8 cellular contexts compared by ENCODE assay signal in the genomic region with DNA sequence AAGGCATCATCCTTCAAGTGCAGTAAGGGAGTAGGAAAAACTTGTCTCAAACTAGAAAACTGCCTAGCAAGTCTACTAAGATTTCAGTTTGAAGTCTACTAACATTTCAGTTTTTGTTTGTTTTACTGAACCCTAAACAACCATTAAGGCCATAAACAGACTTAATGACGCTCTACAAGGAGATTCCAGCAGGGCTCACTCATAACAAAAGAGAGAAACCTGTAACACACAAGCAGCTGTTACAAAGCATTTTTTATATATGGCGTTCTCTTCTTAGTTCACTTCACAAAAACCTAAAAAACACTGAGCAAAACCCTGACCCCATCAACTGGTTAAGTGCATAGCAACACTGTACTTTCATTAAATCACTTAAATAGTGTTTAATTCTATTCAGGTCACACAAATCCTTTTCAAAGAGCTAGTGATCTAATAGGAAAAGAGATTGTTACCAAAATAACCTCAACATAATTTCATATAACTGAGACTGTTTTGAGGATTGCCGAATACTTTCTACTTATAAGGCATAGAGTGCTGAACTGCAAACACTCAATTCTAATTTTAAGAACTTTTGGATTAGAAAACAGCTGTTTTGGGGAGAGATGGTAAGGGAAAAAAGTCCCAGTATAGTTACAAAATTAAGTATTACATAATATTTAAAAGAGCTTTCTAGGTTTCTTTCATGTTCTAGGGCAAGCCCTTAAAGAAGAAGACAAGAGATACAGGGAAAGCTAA. TPM values are rescaled to one million over a fixed set of nuclear protein-coding genes. Genes with fewer than 3 reads are reported as not detected.
DNase-seq lines count a peak whose midpoint lies in the region; ATAC-seq lines count a peak whose summit lies in the region.

No MANE protein-coding gene starts in this region.

- DNase-seq in DMS53 (lab: John Stamatoyannopoulos, UW) (peak; percentile 44), DMS53 treated with DMSO at 0.1 percent for 48 hours (lab: John Stamatoyannopoulos, UW; ENCODE audit: unreplicated experiment) (no peak), NT2/D1 (ENCODE audit: low read depth, low spot score) (no peak), dermis blood vessel endothelial cell (peak; percentile 35), naive B cell (no peak)

- H3K27ac Mint-ChIP-seq in naive B cell, result peak overlapping the region in 4 of 6 donors; percentile 70 to 94 (median 93)

- H3K4me1 ChIP-seq in NT2/D1 (ENCODE audit: insufficient read depth, insufficient read length), result no peaks in the 10 kb centered on the region

- H3K27me3 Mint-ChIP-seq in naive B cell, result no peaks in the 10 kb centered on the region

- no peaks in the 10 kb centered on the region for H3K9me3 Mint-ChIP-seq in naive B cell

- no peaks in the 10 kb centered on the region for H3K36me3 Mint-ChIP-seq in naive B cell

- peaks cover 4% of the 10 kb centered on the region for H3K36me3 ChIP-seq in NT2/D1 (ENCODE audit: insufficient read depth, insufficient read length, low read length)

- ATAC-seq in naive B cell (ENCODE audit: low read depth in 2 of 2) (no peak), GM19397 (IDR thresholded peaks at IDR 0.05; ENCODE audit: unreplicated experiment) (no peak), GM21786 (IDR thresholded peaks at IDR 0.05; ENCODE audit: unreplicated experiment) (no peak), HG03432 (IDR thresholded peaks at IDR 0.05; ENCODE audit: unreplicated experiment) (no peak)

- H3K4me1 Mint-ChIP-seq in naive B cell, result peaks cover 9 to 31% (median 21%) of the 10 kb centered on the region in 3 donors

- H3K27me3 ChIP-seq in NT2/D1 (ENCODE audit: insufficient read depth, insufficient read length), result no peaks in the 10 kb centered on the region

- peak overlapping the region; percentile 98 for H3K4me3 ChIP-seq in NT2/D1 (ENCODE audit: insufficient read length, low read depth)

- H3K9me3 ChIP-seq in NT2/D1 (ENCODE audit: insufficient read depth, low read length), result no peaks in the 10 kb centered on the region

- peak overlapping the region; percentile 89 for H3K9ac ChIP-seq in NT2/D1 (ENCODE audit: insufficient read length, low read depth)

- peak overlapping the region; percentile 91 to 99 (median 95) for H3K4me3 Mint-ChIP-seq in naive B cell

RNA-seq across cellular contexts. Expression of a gene that starts 1.5 kb away (rescaled TPM):
- total RNA-seq in dermis blood vessel endothelial cell, result 53.3 and 57.9 TPM in 2 replicates
- polyA plus RNA-seq in naive B cell (ENCODE audit: low read depth in 6 of 6), result 10 to 100 TPM in 1 of 6 donors, 1 to 10 TPM in 5; 4.8 to 13.6 (median 6.6) TPM

Comparison
In these comparisons a context has a peak if more than half of its experiments do, and no peak if none do; other contexts are left out.
1. DNase-seq: peak in DMS53 (single experiment) and dermis blood vessel endothelial cell (single experiment); none in DMS53 treated with DMSO at 0.1 percent for 48 hours (single experiment), NT2/D1 (single experiment) and naive B cell (single experiment).